Comparison of ENCODE assay signal across 1 cellular context in genomic region chr19:37928527-37929286, GRCh38.
A peak's percentile ranks its signal among the peaks of the same experiment; 100 is the strongest.
TF ChIP-seq lines count a peak whose summit lies in the region.

No MANE protein-coding gene starts in this region.

TF ChIP-seq in GM12878, 131 proteins besides CTCF, POLR2A, EP300 and RAD21 (continued from another document and continues in another):
- no peak; the same call in 1 of the 2 replicates for TF ChIP-seq ATF2 (IDR thresholded peaks at IDR 0.05; ENCODE audit: low read length)
- no peak for TF ChIP-seq SREBF2 (IDR thresholded peaks at IDR 0.05; ENCODE audit: low read length)
- peak; percentile 25; the same call in 1 of the 2 replicates for TF ChIP-seq ATF3 (IDR thresholded peaks at IDR 0.05; ENCODE audit: borderline replicate concordance, extremely low read depth, low read depth, low read length)
- peak; percentile 3; the same call in 1 of the 2 replicates for TF ChIP-seq ZNF207 (IDR thresholded peaks at IDR 0.05; ENCODE audit: borderline replicate concordance)
- no peak for TF ChIP-seq SRF (IDR thresholded peaks at IDR 0.05; ENCODE audit: low read depth in 2 of 2, low read length in 2 of 2)
- peak; percentile 62; the same call in 1 of the 2 replicates for TF ChIP-seq CREM (IDR thresholded peaks at IDR 0.05; ENCODE audit: low read depth)
- no peak for TF ChIP-seq PML (IDR thresholded peaks at IDR 0.05; ENCODE audit: low read length)
- TF ChIP-seq IRF5 (IDR thresholded peaks at IDR 0.05; ENCODE audit: borderline replicate concordance) = no peak
- TF ChIP-seq POU2F2 (IDR thresholded peaks at IDR 0.05; ENCODE audit: borderline replicate concordance, low read depth, low read length) = peak; percentile 98
- TF ChIP-seq TBL1XR1 (IDR thresholded peaks at IDR 0.05; ENCODE audit: low read depth, low read length) = 0 out of 2 replicates have a peak, but pooled peaks have one; percentile 45
- TF ChIP-seq RCOR1 (conservative IDR thresholded peaks at IDR 0.05; ENCODE audit: low read depth, low read length) = no peak
- TF ChIP-seq CEBPZ (IDR thresholded peaks at IDR 0.05; ENCODE audit: low read depth, low read length) = no peak
- TF ChIP-seq E2F4 (IDR thresholded peaks at IDR 0.05; ENCODE audit: low read depth, low read length) = no peak
- peak; percentile 58; the same call in 1 of the 2 replicates for TF ChIP-seq NFIC (IDR thresholded peaks at IDR 0.05; ENCODE audit: low read depth, low read length)
- TF ChIP-seq MLLT1 (IDR thresholded peaks at IDR 0.05) = no peak
- no peak for TF ChIP-seq JUND (IDR thresholded peaks at IDR 0.05; ENCODE audit: low read depth, low read length)
- no peak for TF ChIP-seq CHD2 (IDR thresholded peaks at IDR 0.05; ENCODE audit: borderline replicate concordance, low read depth, low read length)
- TF ChIP-seq GATAD2B (conservative IDR thresholded peaks at IDR 0.05; ENCODE audit: low read depth) = peak; percentile 50; the same call in 1 of the 2 replicates
- no peak for TF ChIP-seq ZNF622 (IDR thresholded peaks at IDR 0.05)
- TF ChIP-seq RELB (IDR thresholded peaks at IDR 0.05; ENCODE audit: low read depth) = peak; percentile 68; the same call in 1 of the 2 replicates
- no peak for TF ChIP-seq ZNF24 (IDR thresholded peaks at IDR 0.05)
- no peak for TF ChIP-seq RAD51 (IDR thresholded peaks at IDR 0.05)
- TF ChIP-seq EZH2 (IDR thresholded peaks at IDR 0.05; ENCODE audit: borderline replicate concordance, control insufficient read depth, low read depth, low read length) = no peak
- TF ChIP-seq IKZF2 (IDR thresholded peaks at IDR 0.05) = peak; percentile 44 to 68; a peak in 3 of 4 replicates
- TF ChIP-seq HDAC6 (IDR thresholded peaks at IDR 0.05; ENCODE audit: unreplicated experiment) = no peak
- peak; percentile 94 for TF ChIP-seq RUNX3 (IDR thresholded peaks at IDR 0.05; ENCODE audit: low read length)
- no peak for TF ChIP-seq CBX3 (IDR thresholded peaks at IDR 0.05; ENCODE audit: borderline replicate concordance, low read depth)
- no peak for TF ChIP-seq ZNF274 (IDR thresholded peaks at IDR 0.05; ENCODE audit: insufficient read depth, insufficient read length)
- peak; percentile 96 to 97 for TF ChIP-seq BHLHE40 (IDR thresholded peaks at IDR 0.05; ENCODE audit: borderline replicate concordance in 1 of 2, low read depth in 2 of 2, low read length in 1 of 2)
- TF ChIP-seq PAX8 (IDR thresholded peaks at IDR 0.05) = no peak
- TF ChIP-seq HDGF (IDR thresholded peaks at IDR 0.05) = 0 out of 2 replicates have a peak, but pooled peaks have one; percentile 1
- peak; percentile 59; the same call in 1 of the 2 replicates for TF ChIP-seq MEF2A (IDR thresholded peaks at IDR 0.05; ENCODE audit: insufficient read depth, low read depth, low read length)
- no peak for TF ChIP-seq ZBTB33 (IDR thresholded peaks at IDR 0.05)
- TF ChIP-seq IKZF1 (conservative IDR thresholded peaks at IDR 0.05) = peak; percentile 60
- no peak for TF ChIP-seq BCLAF1 (IDR thresholded peaks at IDR 0.05)
- TF ChIP-seq EED (IDR thresholded peaks at IDR 0.05; ENCODE audit: low read depth) = peak; percentile 83
- TF ChIP-seq NR2F1 (conservative IDR thresholded peaks at IDR 0.05) = peak; percentile 57
- TF ChIP-seq CUX1 (IDR thresholded peaks at IDR 0.05; ENCODE audit: insufficient replicate concordance, low read depth, low read length) = no peak
- TF ChIP-seq TCF7 (IDR thresholded peaks at IDR 0.05; ENCODE audit: borderline replicate concordance) = no peak
